In the genomic region with DNA sequence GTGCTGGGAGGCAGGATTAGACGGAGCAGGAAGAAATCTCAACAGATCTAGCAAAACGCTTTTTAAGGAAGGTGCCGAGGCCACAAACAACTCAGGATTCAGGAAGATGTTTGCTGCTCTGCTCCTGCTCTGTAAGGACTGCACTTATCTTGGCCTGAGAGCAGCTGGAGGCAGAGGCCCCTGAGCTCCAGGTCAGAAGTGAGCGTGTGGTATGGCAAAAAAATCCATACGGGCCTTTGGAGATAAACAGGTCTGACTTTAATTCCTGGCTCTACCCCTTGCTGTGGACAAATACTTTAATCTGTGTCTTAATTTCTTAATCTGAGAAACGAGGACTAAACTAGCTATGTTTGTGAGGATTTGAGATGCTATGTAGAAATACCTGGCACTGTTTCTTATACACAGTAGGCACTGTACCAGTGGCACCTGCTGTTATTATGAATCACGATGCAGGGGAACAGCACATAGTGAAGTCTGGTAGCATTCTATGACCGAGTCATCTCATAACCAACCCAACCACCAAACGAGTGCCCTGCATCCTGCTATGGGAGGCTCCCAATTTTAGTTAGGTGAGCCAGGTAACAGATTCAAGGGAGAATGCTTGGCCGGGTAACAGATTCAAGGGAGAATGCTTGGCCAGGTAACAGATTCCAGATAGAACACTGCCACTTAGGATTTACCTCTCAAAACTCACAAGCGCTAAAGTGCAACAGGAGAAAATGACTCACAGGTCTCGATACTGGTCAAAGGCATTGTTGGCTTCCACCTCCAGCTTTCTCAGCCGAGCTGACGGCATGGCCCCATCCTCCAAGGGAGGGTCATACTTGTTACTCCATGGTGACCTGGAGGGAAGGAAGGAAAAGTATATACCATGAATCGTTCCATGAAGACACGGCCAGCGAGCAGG, we compare ENCODE assay signal across 1 cellular context.
TF ChIP-seq lines count a peak whose summit lies in the region.

No MANE protein-coding gene starts in this region.

TF ChIP-seq in K562, 482 proteins besides CTCF, POLR2A, EP300 and RAD21 (continued from another document):
- TF ChIP-seq MYC (IDR thresholded peaks at IDR 0.05; ENCODE audit: low read depth, low read length) (no peak), MYC (CRISPR knock-in tag; IDR thresholded peaks at IDR 0.05; ENCODE audit: borderline replicate concordance, low read depth) (no peak), PML (IDR thresholded peaks at IDR 0.05; ENCODE audit: low read length) (no peak), ZC3H11A (IDR thresholded peaks at IDR 0.05; ENCODE audit: low read depth, low read length) (no peak), ZNF699 (CRISPR knock-in tag; IDR thresholded peaks at IDR 0.05; ENCODE audit: insufficient replicate concordance) (no peak), RBM25 (IDR thresholded peaks at IDR 0.05; ENCODE audit: low read depth, low read length, severe bottlenecking) (no peak), ZNF324 (CRISPR knock-in tag; IDR thresholded peaks at IDR 0.05) (no peak), EZH2 (IDR thresholded peaks at IDR 0.05; ENCODE audit: borderline replicate concordance, low read depth, low read length) (no peak), NUFIP1 (IDR thresholded peaks at IDR 0.05; ENCODE audit: partially characterized antibody) (no peak), ZNF586 (CRISPR knock-in tag; conservative IDR thresholded peaks at IDR 0.05) (no peak), RBM39 (optimal IDR thresholded peaks at IDR 0.05; ENCODE audit: low read depth, low read length) (no peak), SRF (CRISPR knock-in tag; IDR thresholded peaks at IDR 0.05) (no peak)
- TF ChIP-seq, protein P1, sequence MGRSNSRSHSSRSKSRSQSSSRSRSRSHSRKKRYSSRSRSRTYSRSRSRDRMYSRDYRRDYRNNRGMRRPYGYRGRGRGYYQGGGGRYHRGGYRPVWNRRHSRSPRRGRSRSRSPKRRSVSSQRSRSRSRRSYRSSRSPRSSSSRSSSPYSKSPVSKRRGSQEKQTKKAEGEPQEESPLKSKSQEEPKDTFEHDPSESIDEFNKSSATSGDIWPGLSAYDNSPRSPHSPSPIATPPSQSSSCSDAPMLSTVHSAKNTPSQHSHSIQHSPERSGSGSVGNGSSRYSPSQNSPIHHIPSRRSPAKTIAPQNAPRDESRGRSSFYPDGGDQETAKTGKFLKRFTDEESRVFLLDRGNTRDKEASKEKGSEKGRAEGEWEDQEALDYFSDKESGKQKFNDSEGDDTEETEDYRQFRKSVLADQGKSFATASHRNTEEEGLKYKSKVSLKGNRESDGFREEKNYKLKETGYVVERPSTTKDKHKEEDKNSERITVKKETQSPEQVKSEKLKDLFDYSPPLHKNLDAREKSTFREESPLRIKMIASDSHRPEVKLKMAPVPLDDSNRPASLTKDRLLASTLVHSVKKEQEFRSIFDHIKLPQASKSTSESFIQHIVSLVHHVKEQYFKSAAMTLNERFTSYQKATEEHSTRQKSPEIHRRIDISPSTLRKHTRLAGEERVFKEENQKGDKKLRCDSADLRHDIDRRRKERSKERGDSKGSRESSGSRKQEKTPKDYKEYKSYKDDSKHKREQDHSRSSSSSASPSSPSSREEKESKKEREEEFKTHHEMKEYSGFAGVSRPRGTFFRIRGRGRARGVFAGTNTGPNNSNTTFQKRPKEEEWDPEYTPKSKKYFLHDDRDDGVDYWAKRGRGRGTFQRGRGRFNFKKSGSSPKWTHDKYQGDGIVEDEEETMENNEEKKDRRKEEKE (IDR thresholded peaks at IDR 0.05; ENCODE audit: borderline replicate concordance in 1 of 2, control insufficient read depth in 1 of 2, low read depth in 2 of 2, low read length in 1 of 2): no peak
- TF ChIP-seq, protein P2, sequence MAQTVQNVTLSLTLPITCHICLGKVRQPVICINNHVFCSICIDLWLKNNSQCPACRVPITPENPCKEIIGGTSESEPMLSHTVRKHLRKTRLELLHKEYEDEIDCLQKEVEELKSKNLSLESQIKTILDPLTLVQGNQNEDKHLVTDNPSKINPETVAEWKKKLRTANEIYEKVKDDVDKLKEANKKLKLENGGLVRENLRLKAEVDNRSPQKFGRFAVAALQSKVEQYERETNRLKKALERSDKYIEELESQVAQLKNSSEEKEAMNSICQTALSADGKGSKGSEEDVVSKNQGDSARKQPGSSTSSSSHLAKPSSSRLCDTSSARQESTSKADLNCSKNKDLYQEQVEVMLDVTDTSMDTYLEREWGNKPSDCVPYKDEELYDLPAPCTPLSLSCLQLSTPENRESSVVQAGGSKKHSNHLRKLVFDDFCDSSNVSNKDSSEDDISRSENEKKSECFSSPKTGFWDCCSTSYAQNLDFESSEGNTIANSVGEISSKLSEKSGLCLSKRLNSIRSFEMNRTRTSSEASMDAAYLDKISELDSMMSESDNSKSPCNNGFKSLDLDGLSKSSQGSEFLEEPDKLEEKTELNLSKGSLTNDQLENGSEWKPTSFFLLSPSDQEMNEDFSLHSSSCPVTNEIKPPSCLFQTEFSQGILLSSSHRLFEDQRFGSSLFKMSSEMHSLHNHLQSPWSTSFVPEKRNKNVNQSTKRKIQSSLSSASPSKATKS (CRISPR knock-in tag; IDR thresholded peaks at IDR 0.05): no peak
- TF ChIP-seq, protein P3, sequence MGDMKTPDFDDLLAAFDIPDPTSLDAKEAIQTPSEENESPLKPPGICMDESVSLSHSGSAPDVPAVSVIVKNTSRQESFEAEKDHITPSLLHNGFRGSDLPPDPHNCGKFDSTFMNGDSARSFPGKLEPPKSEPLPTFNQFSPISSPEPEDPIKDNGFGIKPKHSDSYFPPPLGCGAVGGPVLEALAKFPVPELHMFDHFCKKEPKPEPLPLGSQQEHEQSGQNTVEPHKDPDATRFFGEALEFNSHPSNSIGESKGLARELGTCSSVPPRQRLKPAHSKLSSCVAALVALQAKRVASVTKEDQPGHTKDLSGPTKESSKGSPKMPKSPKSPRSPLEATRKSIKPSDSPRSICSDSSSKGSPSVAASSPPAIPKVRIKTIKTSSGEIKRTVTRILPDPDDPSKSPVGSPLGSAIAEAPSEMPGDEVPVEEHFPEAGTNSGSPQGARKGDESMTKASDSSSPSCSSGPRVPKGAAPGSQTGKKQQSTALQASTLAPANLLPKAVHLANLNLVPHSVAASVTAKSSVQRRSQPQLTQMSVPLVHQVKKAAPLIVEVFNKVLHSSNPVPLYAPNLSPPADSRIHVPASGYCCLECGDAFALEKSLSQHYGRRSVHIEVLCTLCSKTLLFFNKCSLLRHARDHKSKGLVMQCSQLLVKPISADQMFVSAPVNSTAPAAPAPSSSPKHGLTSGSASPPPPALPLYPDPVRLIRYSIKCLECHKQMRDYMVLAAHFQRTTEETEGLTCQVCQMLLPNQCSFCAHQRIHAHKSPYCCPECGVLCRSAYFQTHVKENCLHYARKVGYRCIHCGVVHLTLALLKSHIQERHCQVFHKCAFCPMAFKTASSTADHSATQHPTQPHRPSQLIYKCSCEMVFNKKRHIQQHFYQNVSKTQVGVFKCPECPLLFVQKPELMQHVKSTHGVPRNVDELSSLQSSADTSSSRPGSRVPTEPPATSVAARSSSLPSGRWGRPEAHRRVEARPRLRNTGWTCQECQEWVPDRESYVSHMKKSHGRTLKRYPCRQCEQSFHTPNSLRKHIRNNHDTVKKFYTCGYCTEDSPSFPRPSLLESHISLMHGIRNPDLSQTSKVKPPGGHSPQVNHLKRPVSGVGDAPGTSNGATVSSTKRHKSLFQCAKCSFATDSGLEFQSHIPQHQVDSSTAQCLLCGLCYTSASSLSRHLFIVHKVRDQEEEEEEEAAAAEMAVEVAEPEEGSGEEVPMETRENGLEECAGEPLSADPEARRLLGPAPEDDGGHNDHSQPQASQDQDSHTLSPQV (IDR thresholded peaks at IDR 0.05): no peak
